ENCODE assay signal across 9 cellular contexts in the genomic region with DNA sequence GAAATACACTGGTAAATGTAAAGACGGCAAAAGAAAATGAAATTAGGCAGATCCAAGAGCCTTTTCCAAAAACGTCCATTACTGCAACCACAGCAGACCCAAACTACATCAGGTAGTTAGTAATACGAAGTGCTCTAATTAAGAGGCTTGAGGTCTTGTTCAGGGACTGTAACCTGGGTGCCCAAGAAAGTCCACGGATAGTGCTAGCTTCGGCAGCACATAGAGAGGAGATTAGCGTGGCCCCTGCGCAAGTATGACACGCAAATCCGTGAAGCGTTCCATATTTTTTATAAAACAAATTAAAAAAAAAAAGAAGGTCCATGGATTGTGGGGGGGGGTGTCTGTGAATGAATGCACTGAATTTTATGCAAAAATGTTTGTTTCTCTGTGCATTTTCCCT. TPM values are rescaled to one million over a fixed set of nuclear protein-coding genes. Genes with fewer than 3 reads are reported as not detected.
DNase-seq lines count a peak whose midpoint lies in the region; ATAC-seq and TF ChIP-seq lines count a peak whose summit lies in the region.
"Had no signal": no experiment of that assay in that cellular context is flagged by ENCODE, and none has a peak within 500 bp of the region (broad histone marks: within the 10 kb centered on the region; RNA-seq: fewer than 3 reads in every experiment).

No MANE protein-coding gene starts in this region.

- intact Hi-C loops in A673 (cut with micrococcal nuclease; ENCODE audit: unreplicated experiment), result no loop called here

- CTCF ChIA-PET in A673 (lab: Charles Lee), result interaction anchor here (0.6 to 0.7 kb wide), 2 partner anchors 194 to 446 kb away, joined by 3 read pairs; no protein-coding TSS in a partner anchor
- CTCF ChIA-PET in HEK293 (lab: Yijun Ruan, JAX), result no interaction called here

- no peak overlapping the region for H3K27ac ChIP-seq in A673 (ENCODE audit: low read depth, low read length, poor library complexity, severe bottlenecking)
- H3K27ac ChIP-seq in HEK293 (ENCODE audit: extremely low read depth, low read depth, low read length), result no peak overlapping the region

- H3K9me3 ChIP-seq in A673 (ENCODE audit: low read depth, low read length, poor library complexity, severe bottlenecking), result no peaks in the 10 kb centered on the region
- H3K9me3 ChIP-seq in HEK293 (ENCODE audit: control insufficient read depth, insufficient read depth, low read depth, low read length), result no peaks in the 10 kb centered on the region

- H3K4me3 ChIP-seq in A673 (ENCODE audit: low read depth, low read length, poor library complexity, severe bottlenecking) (peak overlapping the region; percentile 99), HEK293 (ENCODE audit: low read depth, low read length) (peak overlapping the region; percentile 99), astrocyte of the cerebellum (ENCODE audit: low read depth, low read length) (peak overlapping the region; percentile 98)

- H3K4me1 Mint-ChIP-seq in mesothelial cell of epicardium, result peaks cover 48% of the 10 kb centered on the region

- ATAC-seq in GM19023 (IDR thresholded peaks at IDR 0.05; ENCODE audit: unreplicated experiment), result no peak

- no peaks in the 10 kb centered on the region for H3K27me3 ChIP-seq in A673 (replicated peaks; ENCODE audit: insufficient read depth, low read depth, low read length, poor library complexity)

- BruUV-seq in A673 (replicated peaks; lab: Mats Ljungman, UMichigan), result no TSS peak

- in situ Hi-C loops in astrocyte of the cerebellum (cut with HindIII; ENCODE audit: low sequenced_read_pairs), result no loop called here

- TF ChIP-seq CTCF in A673 (conservative IDR thresholded peaks at IDR 0.05; ENCODE audit: low read depth, low read length) (no peak), HEK293 (tag by site-specific recombination; IDR thresholded peaks at IDR 0.05) (no peak), astrocyte of the cerebellum (IDR thresholded peaks at IDR 0.05; ENCODE audit: low read depth, low read length, missing control alignments) (no peak), mesothelial cell of epicardium (IDR thresholded peaks at IDR 0.05; ENCODE audit: unreplicated experiment) (no peak)

- DNase-seq in A673 (ENCODE audit: low spot score), result no peak
- DNase-seq in astrocyte of the cerebellum (ENCODE audit: low read depth), result no peak
- no peak for DNase-seq in mesothelial cell of epicardium (ENCODE audit: low spot score in 2 of 2, unreplicated experiment in 2 of 2)
- DNase-seq in NCI-H146 treated with DMSO at 0.1 percent for 48 hours (lab: John Stamatoyannopoulos, UW; ENCODE audit: unreplicated experiment), result no peak
- DNase-seq in NCI-H446 treated with DMSO at 0.1 percent for 48 hours (lab: John Stamatoyannopoulos, UW), result no peak
- DNase-seq in DMS53 (lab: John Stamatoyannopoulos, UW), result no peak
- DNase-seq: activated CD4-positive, CD25-positive, alpha-beta regulatory T cell had no signal

- H3K36me3 Mint-ChIP-seq in mesothelial cell of epicardium, result no peaks in the 10 kb centered on the region

- POLR2A ChIA-PET in A673 (lab: Charles Lee; ENCODE audit: low non-redundant PET), result no interaction called here
- POLR2A ChIA-PET in HEK293 (lab: Yijun Ruan, JAX), result no interaction called here

- H3K9me3 Mint-ChIP-seq in mesothelial cell of epicardium, result no peaks in the 10 kb centered on the region

- peak overlapping the region; percentile 25 for H3K27ac Mint-ChIP-seq in mesothelial cell of epicardium

- H3K4me3 Mint-ChIP-seq in mesothelial cell of epicardium, result peak overlapping the region; percentile 89

- H3K36me3 ChIP-seq in A673 (ENCODE audit: insufficient read depth, low read length, poor library complexity, severe bottlenecking) (peaks cover 5% of the 10 kb centered on the region), HEK293 (ENCODE audit: control insufficient read depth in 2 of 2, insufficient read depth in 1 of 2, low read length in 2 of 2) (peaks cover 0 to 17% of the 10 kb centered on the region in 2 experiments; a peak in 1 of 3 replicates)

- H3K4me1 ChIP-seq in A673 (ENCODE audit: insufficient read depth, low read length, poor library complexity, severe bottlenecking), result peaks cover 17% of the 10 kb centered on the region
- H3K4me1 ChIP-seq in HEK293 (ENCODE audit: control insufficient read depth, insufficient read depth, low read length), result no peaks in the 10 kb centered on the region

- no peaks in the 10 kb centered on the region for H3K27me3 Mint-ChIP-seq in mesothelial cell of epicardium (ENCODE audit: low read depth)

TF ChIP-seq in HEK293, 187 proteins besides CTCF, POLR2A, EP300 and RAD21 (continues in another document):
- TF ChIP-seq, protein P1, sequence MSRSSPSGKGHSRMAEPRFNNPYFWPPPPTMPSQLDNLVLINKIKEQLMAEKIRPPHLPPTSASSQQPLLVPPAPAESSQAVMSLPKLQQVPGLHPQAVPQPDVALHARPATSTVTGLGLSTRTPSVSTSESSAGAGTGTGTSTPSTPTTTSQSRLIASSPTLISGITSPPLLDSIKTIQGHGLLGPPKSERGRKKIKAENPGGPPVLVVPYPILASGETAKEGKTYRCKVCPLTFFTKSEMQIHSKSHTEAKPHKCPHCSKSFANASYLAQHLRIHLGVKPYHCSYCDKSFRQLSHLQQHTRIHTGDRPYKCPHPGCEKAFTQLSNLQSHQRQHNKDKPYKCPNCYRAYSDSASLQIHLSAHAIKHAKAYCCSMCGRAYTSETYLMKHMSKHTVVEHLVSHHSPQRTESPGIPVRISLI (tag by site-specific recombination; IDR thresholded peaks at IDR 0.05), result no peak
- TF ChIP-seq, protein P2, sequence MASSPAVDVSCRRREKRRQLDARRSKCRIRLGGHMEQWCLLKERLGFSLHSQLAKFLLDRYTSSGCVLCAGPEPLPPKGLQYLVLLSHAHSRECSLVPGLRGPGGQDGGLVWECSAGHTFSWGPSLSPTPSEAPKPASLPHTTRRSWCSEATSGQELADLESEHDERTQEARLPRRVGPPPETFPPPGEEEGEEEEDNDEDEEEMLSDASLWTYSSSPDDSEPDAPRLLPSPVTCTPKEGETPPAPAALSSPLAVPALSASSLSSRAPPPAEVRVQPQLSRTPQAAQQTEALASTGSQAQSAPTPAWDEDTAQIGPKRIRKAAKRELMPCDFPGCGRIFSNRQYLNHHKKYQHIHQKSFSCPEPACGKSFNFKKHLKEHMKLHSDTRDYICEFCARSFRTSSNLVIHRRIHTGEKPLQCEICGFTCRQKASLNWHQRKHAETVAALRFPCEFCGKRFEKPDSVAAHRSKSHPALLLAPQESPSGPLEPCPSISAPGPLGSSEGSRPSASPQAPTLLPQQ (tag by site-specific recombination; IDR thresholded peaks at IDR 0.05), result no peak
- TF ChIP-seq, protein P3, sequence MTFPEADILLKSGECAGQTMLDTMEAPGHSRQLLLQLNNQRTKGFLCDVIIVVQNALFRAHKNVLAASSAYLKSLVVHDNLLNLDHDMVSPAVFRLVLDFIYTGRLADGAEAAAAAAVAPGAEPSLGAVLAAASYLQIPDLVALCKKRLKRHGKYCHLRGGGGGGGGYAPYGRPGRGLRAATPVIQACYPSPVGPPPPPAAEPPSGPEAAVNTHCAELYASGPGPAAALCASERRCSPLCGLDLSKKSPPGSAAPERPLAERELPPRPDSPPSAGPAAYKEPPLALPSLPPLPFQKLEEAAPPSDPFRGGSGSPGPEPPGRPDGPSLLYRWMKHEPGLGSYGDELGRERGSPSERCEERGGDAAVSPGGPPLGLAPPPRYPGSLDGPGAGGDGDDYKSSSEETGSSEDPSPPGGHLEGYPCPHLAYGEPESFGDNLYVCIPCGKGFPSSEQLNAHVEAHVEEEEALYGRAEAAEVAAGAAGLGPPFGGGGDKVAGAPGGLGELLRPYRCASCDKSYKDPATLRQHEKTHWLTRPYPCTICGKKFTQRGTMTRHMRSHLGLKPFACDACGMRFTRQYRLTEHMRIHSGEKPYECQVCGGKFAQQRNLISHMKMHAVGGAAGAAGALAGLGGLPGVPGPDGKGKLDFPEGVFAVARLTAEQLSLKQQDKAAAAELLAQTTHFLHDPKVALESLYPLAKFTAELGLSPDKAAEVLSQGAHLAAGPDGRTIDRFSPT (tag by site-specific recombination; IDR thresholded peaks at IDR 0.05), result no peak
- TF ChIP-seq, protein P4, sequence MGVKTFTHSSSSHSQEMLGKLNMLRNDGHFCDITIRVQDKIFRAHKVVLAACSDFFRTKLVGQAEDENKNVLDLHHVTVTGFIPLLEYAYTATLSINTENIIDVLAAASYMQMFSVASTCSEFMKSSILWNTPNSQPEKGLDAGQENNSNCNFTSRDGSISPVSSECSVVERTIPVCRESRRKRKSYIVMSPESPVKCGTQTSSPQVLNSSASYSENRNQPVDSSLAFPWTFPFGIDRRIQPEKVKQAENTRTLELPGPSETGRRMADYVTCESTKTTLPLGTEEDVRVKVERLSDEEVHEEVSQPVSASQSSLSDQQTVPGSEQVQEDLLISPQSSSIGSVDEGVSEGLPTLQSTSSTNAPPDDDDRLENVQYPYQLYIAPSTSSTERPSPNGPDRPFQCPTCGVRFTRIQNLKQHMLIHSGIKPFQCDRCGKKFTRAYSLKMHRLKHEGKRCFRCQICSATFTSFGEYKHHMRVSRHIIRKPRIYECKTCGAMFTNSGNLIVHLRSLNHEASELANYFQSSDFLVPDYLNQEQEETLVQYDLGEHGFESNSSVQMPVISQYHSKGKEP (tag by site-specific recombination; IDR thresholded peaks at IDR 0.05), result no peak
- TF ChIP-seq ZNF266 (tag by site-specific recombination; IDR thresholded peaks at IDR 0.05; ENCODE audit: low read depth), result no peak
- no peak for TF ChIP-seq ZNF24 (tag by site-specific recombination; IDR thresholded peaks at IDR 0.05)
- TF ChIP-seq ZNF747 (tag by site-specific recombination; IDR thresholded peaks at IDR 0.05), result no peak
- TF ChIP-seq ZNF529 (tag by site-specific recombination; IDR thresholded peaks at IDR 0.05; ENCODE audit: insufficient replicate concordance), result no peak
- TF ChIP-seq, protein P5, sequence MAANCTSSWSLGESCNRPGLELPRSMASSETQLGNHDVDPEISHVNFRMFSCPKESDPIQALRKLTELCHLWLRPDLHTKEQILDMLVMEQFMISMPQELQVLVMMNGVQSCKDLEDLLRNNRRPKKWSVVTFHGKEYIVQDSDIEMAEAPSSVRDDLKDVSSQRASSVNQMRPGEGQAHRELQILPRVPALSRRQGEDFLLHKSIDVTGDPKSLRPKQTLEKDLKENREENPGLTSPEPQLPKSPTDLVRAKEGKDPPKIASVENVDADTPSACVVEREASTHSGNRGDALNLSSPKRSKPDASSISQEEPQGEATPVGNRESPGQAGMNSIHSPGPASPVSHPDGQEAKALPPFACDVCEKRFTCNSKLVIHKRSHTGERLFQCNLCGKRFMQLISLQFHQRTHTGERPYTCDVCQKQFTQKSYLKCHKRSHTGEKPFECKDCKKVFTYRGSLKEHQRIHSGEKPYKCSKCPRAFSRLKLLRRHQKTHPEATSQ (tag by site-specific recombination; IDR thresholded peaks at IDR 0.05), result no peak
- TF ChIP-seq ZNF221 (tag by site-specific recombination; IDR thresholded peaks at IDR 0.05; ENCODE audit: borderline replicate concordance), result no peak
- no peak for TF ChIP-seq MYNN (tag by site-specific recombination; IDR thresholded peaks at IDR 0.05; ENCODE audit: borderline replicate concordance)

RNA-seq across cellular contexts. Expression of a gene that starts 1.4 kb away (rescaled TPM):
- total RNA-seq in A673 (2021) (138 and 148 TPM in 2 replicates), mesothelial cell of epicardium (130 to 131 TPM (median 130 TPM) in 3 replicates)

RNA-seq across cellular contexts. Expression of a gene that starts 44.3 kb away (rescaled TPM):
- 61.6 and 61.9 TPM in 2 replicates for total RNA-seq in A673 (2021)
- 34.2 to 36.3 TPM (median 34.6 TPM) in 3 replicates for total RNA-seq in mesothelial cell of epicardium
